Comparison of ENCODE assay signal across 8 cellular contexts in the genomic region with DNA sequence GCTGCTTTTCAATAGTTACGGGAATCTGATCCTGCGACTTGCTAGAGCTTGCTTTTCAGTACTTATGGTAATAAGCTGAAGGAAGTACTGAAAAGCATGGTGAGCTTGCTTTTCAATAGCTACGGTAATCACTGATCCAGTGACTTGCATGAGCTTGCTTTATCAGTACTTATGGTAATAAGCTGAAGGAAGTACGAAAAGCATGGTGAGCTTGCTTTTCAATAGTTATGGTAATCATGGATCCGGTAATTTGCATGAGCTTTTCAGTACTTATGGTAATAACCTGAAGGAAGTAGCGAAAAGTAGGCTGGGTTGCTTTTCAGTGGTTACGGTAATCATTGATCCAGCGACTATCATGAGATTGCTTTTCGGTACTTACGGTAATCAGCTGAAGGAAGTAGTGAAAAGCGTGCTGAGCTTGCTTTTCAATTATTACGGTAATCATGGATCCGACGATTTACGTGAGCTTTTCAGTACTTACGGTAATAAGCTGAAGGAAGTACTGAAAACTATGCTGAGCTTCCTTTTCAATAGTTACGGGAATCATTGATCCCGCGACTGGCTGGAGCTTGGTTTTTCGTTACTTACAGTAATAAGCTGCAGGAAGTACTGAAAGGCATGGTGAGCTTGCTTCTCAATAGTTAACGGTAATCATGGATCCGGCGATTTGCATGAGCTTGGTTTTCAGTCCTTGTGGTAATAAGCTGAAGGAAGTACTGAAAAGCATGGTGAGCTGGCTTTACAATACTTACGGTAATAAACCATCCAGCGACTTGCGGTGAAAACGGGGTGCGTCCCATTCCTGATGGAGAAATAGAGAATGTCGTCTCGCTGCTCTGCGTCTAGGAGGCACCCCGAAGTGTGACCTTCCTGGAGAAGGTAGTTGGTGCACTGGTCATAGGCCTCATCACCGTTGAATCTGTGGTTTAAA. TPM values are rescaled to one million over a fixed set of nuclear protein-coding genes. Genes with fewer than 3 reads are reported as not detected.
DNase-seq lines count a peak whose midpoint lies in the region; ATAC-seq and TF ChIP-seq lines count a peak whose summit lies in the region.

No MANE protein-coding gene starts in this region.

- no peaks in the 10 kb centered on the region for H3F3A ChIP-seq in SK-N-SH (replicated peaks; ENCODE audit: insufficient read depth)

- H4K20me1 ChIP-seq in SK-N-SH (ENCODE audit: insufficient read depth), result no peaks in the 10 kb centered on the region

- intact Hi-C loops in dendritic cell treated with granulocyte-macrophage colony-stimulating factor and Interleukin-4, amounts not matched to agents 40 ng/mL and 50 ng/mL, for 4 days (cut with micrococcal nuclease), result loop anchor here (2.0 kb wide), 1 partner anchor 33 kb away; no protein-coding TSS in a partner anchor
- intact Hi-C loops in left lung (cut with DNase I), result no loop called here

- ATAC-seq in left lung, result peak; percentile 92
- ATAC-seq in stimulated activated naive CD8-positive, alpha-beta T cell treated with anti-CD3 and anti-CD28 coated beads, Interleukin-15, amount 100 ng/mL, for 72 hours, result peak; percentile 73

- CTCF ChIA-PET in SK-N-SH (lab: Yijun Ruan, JAX), result no interaction called here

- DNase-seq in GM20000 (ENCODE audit: low spot score) (peak; percentile 30), SK-N-SH (peak; percentile 8), left lung (no peak), midbrain (lab: John Stamatoyannopoulos, UW) (no peak), amygdala (lab: John Stamatoyannopoulos, UW) (no peak)
- peak; percentile 56 to 61 for DNase-seq in stimulated activated naive CD8-positive, alpha-beta T cell treated with anti-CD3 and anti-CD28 coated beads, Interleukin-15, amount 100 ng/mL, for 72 hours
- no peak for DNase-seq in NK-92 treated with Interleukin-12 subunit alpha and Interleukin-12 subunit beta, amount 100 ng/mL, for 24 hours (lab: John Stamatoyannopoulos, UW)

- peaks cover 6% of the 10 kb centered on the region for H3K9me3 Mint-ChIP-seq in dendritic cell treated with granulocyte-macrophage colony-stimulating factor and Interleukin-4, amounts not matched to agents 40 ng/mL and 50 ng/mL, for 4 days
- peaks cover 0 to 5% of the 10 kb centered on the region in 2 donors for H3K9me3 Mint-ChIP-seq in stimulated activated naive CD8-positive, alpha-beta T cell treated with anti-CD3 and anti-CD28 coated beads, Interleukin-15, amount 100 ng/mL, for 72 hours

- POLR2A ChIA-PET in SK-N-SH (lab: Yijun Ruan, JAX), result no interaction called here

- no peaks in the 10 kb centered on the region for H3K4me1 ChIP-seq in SK-N-SH (ENCODE audit: control insufficient read depth in 1 of 2, insufficient read depth in 2 of 2, low read depth in 1 of 2, low read length in 1 of 2)
- peaks cover 6 to 17% of the 10 kb centered on the region in 2 donors for H3K4me1 ChIP-seq in left lung

- no peak overlapping the region for H3K9ac ChIP-seq in SK-N-SH

- H3K9me3 ChIP-seq in SK-N-SH, result no peaks in the 10 kb centered on the region
- H3K9me3 ChIP-seq in left lung, result no peaks in the 10 kb centered on the region

- no peak overlapping the region; a peak in 1 of 4 replicates for H3K4me3 ChIP-seq in SK-N-SH (ENCODE audit: low read depth in 2 of 2, low read length in 1 of 2)
- peak overlapping the region; percentile 20 to 31 for H3K4me3 ChIP-seq in left lung

- H2AFZ ChIP-seq in SK-N-SH (ENCODE audit: low read depth), result 0 out of 2 replicates have a peak overlapping the region, but pooled peaks have one; percentile 17

- TF ChIP-seq CTCF in GM20000 (IDR thresholded peaks at IDR 0.05; ENCODE audit: extremely low read depth, missing control alignments), result no peak
- TF ChIP-seq CTCF in SK-N-SH (IDR thresholded peaks at IDR 0.05), result no peak
- no peak for TF ChIP-seq CTCF in left lung (IDR thresholded peaks at IDR 0.05)

- H3K27ac Mint-ChIP-seq in dendritic cell treated with granulocyte-macrophage colony-stimulating factor and Interleukin-4, amounts not matched to agents 40 ng/mL and 50 ng/mL, for 4 days, result no peak overlapping the region
- peak overlapping the region in 1 of 2 donors; percentile 28 for H3K27ac Mint-ChIP-seq in stimulated activated naive CD8-positive, alpha-beta T cell treated with anti-CD3 and anti-CD28 coated beads, Interleukin-15, amount 100 ng/mL, for 72 hours

- H3K4me1 Mint-ChIP-seq in dendritic cell treated with granulocyte-macrophage colony-stimulating factor and Interleukin-4, amounts not matched to agents 40 ng/mL and 50 ng/mL, for 4 days (ENCODE audit: low read depth), result peaks cover 28% of the 10 kb centered on the region
- peaks cover 30% of the 10 kb centered on the region for H3K4me1 Mint-ChIP-seq in stimulated activated naive CD8-positive, alpha-beta T cell treated with anti-CD3 and anti-CD28 coated beads, Interleukin-15, amount 100 ng/mL, for 72 hours

- H3K4me3 Mint-ChIP-seq in dendritic cell treated with granulocyte-macrophage colony-stimulating factor and Interleukin-4, amounts not matched to agents 40 ng/mL and 50 ng/mL, for 4 days, result peak overlapping the region; percentile 57
- H3K4me3 Mint-ChIP-seq in stimulated activated naive CD8-positive, alpha-beta T cell treated with anti-CD3 and anti-CD28 coated beads, Interleukin-15, amount 100 ng/mL, for 72 hours, result peak overlapping the region; percentile 41 to 66

- H3K27ac ChIP-seq in SK-N-SH (ENCODE audit: low read depth in 2 of 2, low read length in 1 of 2), result no peak overlapping the region
- no peak overlapping the region for H3K27ac ChIP-seq in left lung

- no peaks in the 10 kb centered on the region for H3K9me2 ChIP-seq in SK-N-SH

- H3K36me3 ChIP-seq in SK-N-SH (replicated peaks in 1 of 2; ENCODE audit: control insufficient read depth in 1 of 2, insufficient read depth in 2 of 2, low read length in 1 of 2), result no peaks in the 10 kb centered on the region
- H3K36me3 ChIP-seq in left lung, result no peaks in the 10 kb centered on the region

- H3K36me3 Mint-ChIP-seq in dendritic cell treated with granulocyte-macrophage colony-stimulating factor and Interleukin-4, amounts not matched to agents 40 ng/mL and 50 ng/mL, for 4 days (ENCODE audit: low read depth), result no peaks in the 10 kb centered on the region

- 3% methylated on average over 33 of the region's 33 CpGs for WGBS in SK-N-SH (ENCODE audit: low lambda C conversion rate)

- TF ChIP-seq EP300 in SK-N-SH (IDR thresholded peaks at IDR 0.05; ENCODE audit: borderline replicate concordance in 1 of 2, low read depth in 1 of 2, low read length in 1 of 2), result no peak

- H3K27me3 Mint-ChIP-seq in dendritic cell treated with granulocyte-macrophage colony-stimulating factor and Interleukin-4, amounts not matched to agents 40 ng/mL and 50 ng/mL, for 4 days, result peaks cover 20% of the 10 kb centered on the region
- H3K27me3 Mint-ChIP-seq in stimulated activated naive CD8-positive, alpha-beta T cell treated with anti-CD3 and anti-CD28 coated beads, Interleukin-15, amount 100 ng/mL, for 72 hours, result peaks cover 10% of the 10 kb centered on the region

- no peaks in the 10 kb centered on the region for H3K79me2 ChIP-seq in SK-N-SH (ENCODE audit: insufficient read depth)

- no peak for TF ChIP-seq RAD21 in SK-N-SH (IDR thresholded peaks at IDR 0.05; ENCODE audit: low read length)

- H3K27me3 ChIP-seq in SK-N-SH (ENCODE audit: insufficient read depth) (peaks cover 20% of the 10 kb centered on the region; the same call in 1 of the 2 replicates), left lung (peaks cover 0 to 10% of the 10 kb centered on the region in 2 donors)

- peak overlapping the region; percentile 50 for H3K4me2 ChIP-seq in SK-N-SH

TF ChIP-seq in SK-N-SH, 30 proteins besides CTCF, POLR2A, EP300 and RAD21:
- TF ChIP-seq, protein P1, sequence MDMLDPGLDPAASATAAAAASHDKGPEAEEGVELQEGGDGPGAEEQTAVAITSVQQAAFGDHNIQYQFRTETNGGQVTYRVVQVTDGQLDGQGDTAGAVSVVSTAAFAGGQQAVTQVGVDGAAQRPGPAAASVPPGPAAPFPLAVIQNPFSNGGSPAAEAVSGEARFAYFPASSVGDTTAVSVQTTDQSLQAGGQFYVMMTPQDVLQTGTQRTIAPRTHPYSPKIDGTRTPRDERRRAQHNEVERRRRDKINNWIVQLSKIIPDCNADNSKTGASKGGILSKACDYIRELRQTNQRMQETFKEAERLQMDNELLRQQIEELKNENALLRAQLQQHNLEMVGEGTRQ (IDR thresholded peaks at IDR 0.05; ENCODE audit: borderline replicate concordance, low read depth, low read length), result no peak
- TF ChIP-seq YY1 (IDR thresholded peaks at IDR 0.05; ENCODE audit: low read depth), result peak; percentile 84

RNA-seq across cellular contexts. Expression of a gene that starts 6.5 kb away (rescaled TPM):
- polyA plus RNA-seq in SK-N-SH (2012; rRNA removed), result not detected in 2 replicates
- not detected in 2 replicates for polyA plus RNA-seq in SK-N-SH (2012; cell fraction: cytosol; rRNA removed)
- polyA plus RNA-seq in SK-N-SH (2012; cell fraction: nucleus; rRNA removed), result not detected in 2 replicates
- under 1 TPM; 0.17 to 0.58 TPM for total RNA-seq in left lung

Comparison
In these comparisons a context has a peak if more than half of its experiments do, and no peak if none do; other contexts are left out.
1. DNase-seq: peak in GM20000 (single experiment), SK-N-SH (single experiment) and stimulated activated naive CD8-positive, alpha-beta T cell treated with anti-CD3 and anti-CD28 coated beads, Interleukin-15, amount 100 ng/mL, for 72 hours (2 of 2); none in left lung (0 of 2), midbrain (single experiment), NK-92 treated with Interleukin-12 subunit alpha and Interleukin-12 subunit beta, amount 100 ng/mL, for 24 hours (single experiment) and amygdala (0 of 56).
2. H3K4me3 ChIP-seq: peak in left lung (2 of 2); none in SK-N-SH (0 of 2).